Comparison of ENCODE assay signal across 18 cellular contexts in the genomic region with DNA sequence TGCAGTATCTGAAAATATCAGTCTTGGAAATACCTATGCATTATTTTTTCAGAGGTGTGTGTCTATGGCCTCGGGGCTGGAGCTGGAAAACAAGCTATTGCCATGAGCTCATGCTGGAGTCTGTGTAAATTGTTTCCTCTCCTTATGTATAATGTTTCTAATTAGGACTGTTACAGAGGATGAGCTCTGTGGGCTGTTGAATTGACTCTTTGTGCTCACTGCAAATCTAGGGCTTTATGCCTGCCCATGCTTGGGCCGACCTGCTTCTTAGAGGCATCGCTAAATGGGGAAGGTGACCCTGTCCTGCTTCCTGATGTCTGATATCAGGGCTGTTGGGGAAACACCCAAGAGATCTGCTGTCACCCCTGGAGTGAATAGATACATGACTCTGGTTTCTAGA.
DNase-seq lines count a peak whose midpoint lies in the region; ATAC-seq and TF ChIP-seq lines count a peak whose summit lies in the region.
"Had no signal": no experiment of that assay in that cellular context is flagged by ENCODE, and none has a peak within 500 bp of the region (broad histone marks: within the 10 kb centered on the region; RNA-seq: fewer than 3 reads in every experiment).

No MANE protein-coding gene starts in this region.

- DNase-seq in Right ventricle myocardium superior (no peak), right atrium auricular region (ENCODE audit: low spot score) (no peak), midbrain (lab: John Stamatoyannopoulos, UW) (peak; percentile 45), NCI-H1092 (lab: John Stamatoyannopoulos, UW) (no peak), NOMO-1 treated with dmso at 0.1 percent for 144 hours (lab: John Stamatoyannopoulos, UW; ENCODE audit: unreplicated experiment) (no peak)
- no peak for DNase-seq in naive thymus-derived CD4-positive, alpha-beta T cell
- DNase-seq: COR-L47, DMS153, EL, H7, MM.1S, NCI-H1417, NCI-H2081 treated with DMSO at 0.1 percent for 48 hours, NCI-H446 treated with DMSO at 0.1 percent for 48 hours, SIG-M5 had no signal

- intact Hi-C loops in Right ventricle myocardium superior (cut with DNase I): no loop called here
- intact Hi-C loops in naive thymus-derived CD4-positive, alpha-beta T cell (cut with micrococcal nuclease): no loop called here

- ATAC-seq in Right ventricle myocardium superior (ENCODE audit: poor library complexity) (peak; percentile 38), HG03521 (IDR thresholded peaks at IDR 0.05; ENCODE audit: unreplicated experiment) (no peak)
- ATAC-seq in naive thymus-derived CD4-positive, alpha-beta T cell: no peak

- H3K27ac ChIP-seq in right atrium auricular region (no peak overlapping the region), cingulate gyrus (ENCODE audit: low read depth, low read length) (peak overlapping the region; percentile 99)
- no peak overlapping the region for H3K27ac ChIP-seq in naive thymus-derived CD4-positive, alpha-beta T cell (ENCODE audit: low read depth, low read length)
- H3K27ac ChIP-seq: C4-2B had no signal

- CTCF ChIA-PET in naive thymus-derived CD4-positive, alpha-beta T cell (lab: Charles Lee): no interaction called here

- H3K4me1 ChIP-seq in right atrium auricular region: no peaks in the 10 kb centered on the region
- peaks cover 18 to 26% of the 10 kb centered on the region in 2 donors for H3K4me1 ChIP-seq in naive thymus-derived CD4-positive, alpha-beta T cell (ENCODE audit: control insufficient read depth in 2 of 2, insufficient read depth in 2 of 2, low read length in 2 of 2)

- no peak overlapping the region for H3K4me3 ChIP-seq in right atrium auricular region
- H3K4me3 ChIP-seq in naive thymus-derived CD4-positive, alpha-beta T cell (ENCODE audit: low read length): no peak overlapping the region

- H3K27ac Mint-ChIP-seq in naive thymus-derived CD4-positive, alpha-beta T cell: peak overlapping the region in 1 of 9 donors; percentile 46

- H3K36me3 ChIP-seq in right atrium auricular region: no peaks in the 10 kb centered on the region
- no peaks in the 10 kb centered on the region for H3K36me3 ChIP-seq in naive thymus-derived CD4-positive, alpha-beta T cell (ENCODE audit: control insufficient read depth in 2 of 3, insufficient read depth in 3 of 3, low read length in 3 of 3)

- POLR2A ChIA-PET in naive thymus-derived CD4-positive, alpha-beta T cell (lab: Charles Lee): no interaction called here

- peaks cover 0 to 10% of the 10 kb centered on the region in 2 donors for H3K9me3 ChIP-seq in right atrium auricular region
- no peaks in the 10 kb centered on the region for H3K9me3 ChIP-seq in naive thymus-derived CD4-positive, alpha-beta T cell (ENCODE audit: control insufficient read depth in 2 of 3, low read length in 3 of 3)

- no peak overlapping the region for H3K4me3 Mint-ChIP-seq in naive thymus-derived CD4-positive, alpha-beta T cell

- peaks cover 0 to 15% (median 0%) of the 10 kb centered on the region in 5 donors for H3K36me3 Mint-ChIP-seq in naive thymus-derived CD4-positive, alpha-beta T cell

- H3K27me3 ChIP-seq in right atrium auricular region: no peaks in the 10 kb centered on the region
- no peaks in the 10 kb centered on the region for H3K27me3 ChIP-seq in naive thymus-derived CD4-positive, alpha-beta T cell (ENCODE audit: control insufficient read depth in 2 of 2, insufficient read depth in 2 of 2, low read length in 2 of 2)

- peaks cover 22 to 31% (median 25%) of the 10 kb centered on the region in 7 donors for H3K4me1 Mint-ChIP-seq in naive thymus-derived CD4-positive, alpha-beta T cell

- TF ChIP-seq CTCF in right atrium auricular region (IDR thresholded peaks at IDR 0.05): no peak

- peaks cover 0 to 7% (median 5%) of the 10 kb centered on the region in 5 donors for H3K27me3 Mint-ChIP-seq in naive thymus-derived CD4-positive, alpha-beta T cell

- H3K9me3 Mint-ChIP-seq in naive thymus-derived CD4-positive, alpha-beta T cell: peaks cover 0 to 18% (median 4%) of the 10 kb centered on the region in 11 donors
